ENCODE assay signal across 18 cellular contexts in the genomic region with DNA sequence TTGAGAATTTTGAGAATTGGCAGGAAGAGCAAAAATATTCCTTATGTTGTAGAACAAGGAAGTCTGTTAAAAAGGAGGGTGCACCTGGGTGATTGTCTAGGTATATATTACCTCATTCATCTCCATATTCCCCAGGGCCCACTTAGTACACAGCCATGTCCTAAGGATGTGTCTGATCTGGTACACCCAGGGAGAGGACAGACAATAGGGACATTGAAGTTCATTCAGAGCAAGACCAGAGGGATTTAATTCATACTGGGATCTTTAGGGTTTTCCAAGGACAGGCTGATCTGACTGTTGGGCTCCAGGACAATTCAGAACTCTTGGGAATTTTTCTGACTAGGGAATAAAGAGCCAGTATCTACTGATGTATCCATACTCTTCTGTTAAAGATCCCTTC.
DNase-seq lines count a peak whose midpoint lies in the region; ATAC-seq, FAIRE-seq and TF ChIP-seq lines count a peak whose summit lies in the region.
"Had no signal": no experiment of that assay in that cellular context is flagged by ENCODE, and none has a peak within 500 bp of the region (broad histone marks: within the 10 kb centered on the region; RNA-seq: fewer than 3 reads in every experiment).

No MANE protein-coding gene starts in this region.

- no peaks in the 10 kb centered on the region for H3K36me3 ChIP-seq in pancreas
- H3K36me3 ChIP-seq: vagina had no signal

- H3K4me1 ChIP-seq in pancreas, result peaks cover 5 to 17% (median 8%) of the 10 kb centered on the region in 3 donors

- in situ Hi-C loops in G401 (cut with HindIII; ENCODE audit: low sequenced_read_pairs), result no loop called here

- ATAC-seq in pancreas, result peak in 3 of 4 donors; percentile 15 to 44 (median 25)
- no peak for ATAC-seq in HG03432 (IDR thresholded peaks at IDR 0.05; ENCODE audit: unreplicated experiment)
- ATAC-seq: HepG2 had no signal

- intact Hi-C loops in pancreas (cut with DNase I), result no loop called here

- FAIRE-seq in GM19239 (lab: Jason Lieb, UNC) (peak; percentile 33), pancreas (lab: Jason Lieb, UNC) (no peak)
- FAIRE-seq: HepG2 had no signal

- no peak for DNase-seq in GM19239 (ENCODE audit: insufficient read length, low spot score)
- DNase-seq in NCI-H2107 (lab: John Stamatoyannopoulos, UW), result peak; percentile 36
- no peak for DNase-seq in coronary artery (ENCODE audit: low spot score)
- no peak for DNase-seq in pancreas
- no peak for DNase-seq in G401 (ENCODE audit: low spot score)
- DNase-seq in 8988T, result no peak
- DNase-seq: activated CD4-positive, alpha-beta T cell treated with anti-CD3 and anti-CD28 coated beads, Interleukin-2, amount 10 ng/mL, durations not matched to agents 7 days and 5 days; activated naive CD4-positive, alpha-beta T cell; anterior cingulate cortex; MM.1S; naive B cell; posterior cingulate gyrus; stimulated activated CD4-positive, alpha-beta T cell treated with anti-CD3 and anti-CD28 coated beads, Interleukin-2, amount 100 ng/mL, for 24 hours; SW 1271 had no signal

- TF ChIP-seq CTCF in coronary artery (IDR thresholded peaks at IDR 0.05) (no peak), pancreas (IDR thresholded peaks at IDR 0.05) (no peak)

- H3K9me3 ChIP-seq in pancreas, result no peaks in the 10 kb centered on the region
- H3K9me3 ChIP-seq: vagina had no signal

- H3K27me3 ChIP-seq in pancreas, result no peaks in the 10 kb centered on the region
- H3K27me3 ChIP-seq: vagina had no signal

- peak overlapping the region; percentile 23 for H3K4me3 ChIP-seq in coronary artery
- no peak overlapping the region for H3K4me3 ChIP-seq in pancreas
- H3K4me3 ChIP-seq: lung, vagina had no signal

- peak overlapping the region in 1 of 2 donors; percentile 30 for H3K27ac ChIP-seq in coronary artery
- H3K27ac ChIP-seq in pancreas, result peak overlapping the region in 2 of 4 donors; percentile 51 to 57
- H3K27ac ChIP-seq: vagina had no signal
